ENCODE assay signal across 1 cellular context in the genomic region with DNA sequence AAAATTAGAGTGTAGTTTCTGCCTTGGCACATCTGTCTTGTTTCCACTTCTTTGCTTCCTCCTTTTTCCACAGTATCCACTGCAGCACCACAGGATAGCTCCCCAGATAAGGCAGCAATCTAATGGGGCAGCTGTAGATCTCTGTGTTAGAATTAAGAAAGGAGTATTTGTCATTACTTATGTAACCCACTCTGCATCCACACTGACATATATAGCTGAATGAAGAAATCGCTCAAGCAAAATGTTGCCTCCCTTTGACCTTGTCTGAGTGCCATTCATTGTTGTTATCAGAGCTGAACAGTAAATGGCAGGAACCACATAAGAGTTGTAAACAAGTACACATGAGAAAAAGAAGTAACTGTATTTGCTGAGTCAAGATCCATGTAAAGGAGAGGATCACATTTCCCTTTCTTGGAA.
A peak's percentile ranks its signal among the peaks of the same experiment; 100 is the strongest.
TF ChIP-seq lines count a peak whose summit lies in the region.

No MANE protein-coding gene starts in this region.

TF ChIP-seq in K562, 482 proteins besides CTCF, POLR2A, EP300 and RAD21 (continued from another document and continues in another):
- TF ChIP-seq, protein P1, sequence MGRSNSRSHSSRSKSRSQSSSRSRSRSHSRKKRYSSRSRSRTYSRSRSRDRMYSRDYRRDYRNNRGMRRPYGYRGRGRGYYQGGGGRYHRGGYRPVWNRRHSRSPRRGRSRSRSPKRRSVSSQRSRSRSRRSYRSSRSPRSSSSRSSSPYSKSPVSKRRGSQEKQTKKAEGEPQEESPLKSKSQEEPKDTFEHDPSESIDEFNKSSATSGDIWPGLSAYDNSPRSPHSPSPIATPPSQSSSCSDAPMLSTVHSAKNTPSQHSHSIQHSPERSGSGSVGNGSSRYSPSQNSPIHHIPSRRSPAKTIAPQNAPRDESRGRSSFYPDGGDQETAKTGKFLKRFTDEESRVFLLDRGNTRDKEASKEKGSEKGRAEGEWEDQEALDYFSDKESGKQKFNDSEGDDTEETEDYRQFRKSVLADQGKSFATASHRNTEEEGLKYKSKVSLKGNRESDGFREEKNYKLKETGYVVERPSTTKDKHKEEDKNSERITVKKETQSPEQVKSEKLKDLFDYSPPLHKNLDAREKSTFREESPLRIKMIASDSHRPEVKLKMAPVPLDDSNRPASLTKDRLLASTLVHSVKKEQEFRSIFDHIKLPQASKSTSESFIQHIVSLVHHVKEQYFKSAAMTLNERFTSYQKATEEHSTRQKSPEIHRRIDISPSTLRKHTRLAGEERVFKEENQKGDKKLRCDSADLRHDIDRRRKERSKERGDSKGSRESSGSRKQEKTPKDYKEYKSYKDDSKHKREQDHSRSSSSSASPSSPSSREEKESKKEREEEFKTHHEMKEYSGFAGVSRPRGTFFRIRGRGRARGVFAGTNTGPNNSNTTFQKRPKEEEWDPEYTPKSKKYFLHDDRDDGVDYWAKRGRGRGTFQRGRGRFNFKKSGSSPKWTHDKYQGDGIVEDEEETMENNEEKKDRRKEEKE (IDR thresholded peaks at IDR 0.05; ENCODE audit: borderline replicate concordance in 1 of 2, control insufficient read depth in 1 of 2, low read depth in 2 of 2, low read length in 1 of 2), result no peak
- no peak for TF ChIP-seq STAT5B (CRISPR knock-in tag; IDR thresholded peaks at IDR 0.05)
- no peak for TF ChIP-seq NFXL1 (CRISPR knock-in tag; IDR thresholded peaks at IDR 0.05)
- TF ChIP-seq BRCA1 (IDR thresholded peaks at IDR 0.05), result no peak
- no peak for TF ChIP-seq BRCA1 (CRISPR knock-in tag; IDR thresholded peaks at IDR 0.05)
- no peak for TF ChIP-seq POLR2B (IDR thresholded peaks at IDR 0.05; ENCODE audit: low read depth, partially characterized antibody)
- peak; percentile 80 to 87 for TF ChIP-seq MNT (conservative IDR thresholded peaks at IDR 0.05)
- peak; percentile 95 for TF ChIP-seq ARID1B (IDR thresholded peaks at IDR 0.05)
- no peak for TF ChIP-seq FUS (optimal IDR thresholded peaks at IDR 0.05; ENCODE audit: low read depth, low read length)
- TF ChIP-seq ETS1 (conservative IDR thresholded peaks at IDR 0.05; ENCODE audit: control insufficient read depth, low read depth, low read length), result no peak
- TF ChIP-seq SRSF9 (IDR thresholded peaks at IDR 0.05; ENCODE audit: borderline replicate concordance, low read depth, low read length), result no peak
- TF ChIP-seq NFATC3 (IDR thresholded peaks at IDR 0.05), result no peak
- TF ChIP-seq ZNF785 (CRISPR knock-in tag; IDR thresholded peaks at IDR 0.05), result no peak
- no peak for TF ChIP-seq HDAC8 (tag; IDR thresholded peaks at IDR 0.05)
- TF ChIP-seq NR3C1 (CRISPR knock-in tag; IDR thresholded peaks at IDR 0.05), result no peak
- TF ChIP-seq TFAM (CRISPR knock-in tag; conservative IDR thresholded peaks at IDR 0.05), result no peak
- no peak for TF ChIP-seq ZNF431 (CRISPR knock-in tag; IDR thresholded peaks at IDR 0.05)
- TF ChIP-seq ZNF316 (IDR thresholded peaks at IDR 0.05), result peak; percentile 96
- no peak for TF ChIP-seq ZNF699 (CRISPR knock-in tag; IDR thresholded peaks at IDR 0.05; ENCODE audit: insufficient replicate concordance)
- no peak for TF ChIP-seq HNRNPL (IDR thresholded peaks at IDR 0.05; ENCODE audit: low read depth, low read length)
- no peak for TF ChIP-seq ZNF584 (CRISPR knock-in tag; IDR thresholded peaks at IDR 0.05; ENCODE audit: low read depth)
- no peak for TF ChIP-seq KLF6 (CRISPR knock-in tag; IDR thresholded peaks at IDR 0.05; ENCODE audit: borderline replicate concordance)
- no peak for TF ChIP-seq ZNF184 (CRISPR knock-in tag; IDR thresholded peaks at IDR 0.05)
- no peak for TF ChIP-seq ESRRB (CRISPR knock-in tag; IDR thresholded peaks at IDR 0.05; ENCODE audit: borderline replicate concordance)
- peak; percentile 78 for TF ChIP-seq CHAMP1 (IDR thresholded peaks at IDR 0.05)
- TF ChIP-seq, protein P2, sequence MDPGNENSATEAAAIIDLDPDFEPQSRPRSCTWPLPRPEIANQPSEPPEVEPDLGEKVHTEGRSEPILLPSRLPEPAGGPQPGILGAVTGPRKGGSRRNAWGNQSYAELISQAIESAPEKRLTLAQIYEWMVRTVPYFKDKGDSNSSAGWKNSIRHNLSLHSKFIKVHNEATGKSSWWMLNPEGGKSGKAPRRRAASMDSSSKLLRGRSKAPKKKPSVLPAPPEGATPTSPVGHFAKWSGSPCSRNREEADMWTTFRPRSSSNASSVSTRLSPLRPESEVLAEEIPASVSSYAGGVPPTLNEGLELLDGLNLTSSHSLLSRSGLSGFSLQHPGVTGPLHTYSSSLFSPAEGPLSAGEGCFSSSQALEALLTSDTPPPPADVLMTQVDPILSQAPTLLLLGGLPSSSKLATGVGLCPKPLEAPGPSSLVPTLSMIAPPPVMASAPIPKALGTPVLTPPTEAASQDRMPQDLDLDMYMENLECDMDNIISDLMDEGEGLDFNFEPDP (CRISPR knock-in tag; IDR thresholded peaks at IDR 0.05), result no peak
- no peak for TF ChIP-seq BCOR (IDR thresholded peaks at IDR 0.05)
- TF ChIP-seq SMAD3 (CRISPR knock-in tag; conservative IDR thresholded peaks at IDR 0.05), result no peak
- peak; percentile 53; the same call in 1 of the 2 replicates for TF ChIP-seq BHLHE40 (IDR thresholded peaks at IDR 0.05; ENCODE audit: low read length)
- no peak for TF ChIP-seq SETDB1 (IDR thresholded peaks at IDR 0.05; ENCODE audit: low read length)
- TF ChIP-seq ZNF354B (CRISPR knock-in tag; IDR thresholded peaks at IDR 0.05), result no peak
- no peak for TF ChIP-seq HEY1 (CRISPR knock-in tag; IDR thresholded peaks at IDR 0.05; ENCODE audit: borderline replicate concordance)
- TF ChIP-seq REST (CRISPR knock-in tag; IDR thresholded peaks at IDR 0.05; ENCODE audit: low read depth), result no peak
- no peak for TF ChIP-seq ZNF444 (CRISPR knock-in tag; IDR thresholded peaks at IDR 0.05)
- TF ChIP-seq CBX1 (IDR thresholded peaks at IDR 0.05; ENCODE audit: low read depth), result no peak
- no peak for TF ChIP-seq ZC3H11A (IDR thresholded peaks at IDR 0.05; ENCODE audit: low read depth, low read length)
- no peak for TF ChIP-seq HMG20A (CRISPR knock-in tag; conservative IDR thresholded peaks at IDR 0.05)
- no peak for TF ChIP-seq ETV1 (tag; conservative IDR thresholded peaks at IDR 0.05; ENCODE audit: low read depth)
- TF ChIP-seq MCM3 (IDR thresholded peaks at IDR 0.05), result no peak
- TF ChIP-seq, protein P3, sequence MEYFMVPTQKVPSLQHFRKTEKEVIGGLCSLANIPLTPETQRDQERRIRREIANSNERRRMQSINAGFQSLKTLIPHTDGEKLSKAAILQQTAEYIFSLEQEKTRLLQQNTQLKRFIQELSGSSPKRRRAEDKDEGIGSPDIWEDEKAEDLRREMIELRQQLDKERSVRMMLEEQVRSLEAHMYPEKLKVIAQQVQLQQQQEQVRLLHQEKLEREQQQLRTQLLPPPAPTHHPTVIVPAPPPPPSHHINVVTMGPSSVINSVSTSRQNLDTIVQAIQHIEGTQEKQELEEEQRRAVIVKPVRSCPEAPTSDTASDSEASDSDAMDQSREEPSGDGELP (CRISPR knock-in tag; IDR thresholded peaks at IDR 0.05; ENCODE audit: borderline replicate concordance), result no peak
- TF ChIP-seq ZNF140 (CRISPR knock-in tag; IDR thresholded peaks at IDR 0.05), result no peak
- TF ChIP-seq, protein P4, sequence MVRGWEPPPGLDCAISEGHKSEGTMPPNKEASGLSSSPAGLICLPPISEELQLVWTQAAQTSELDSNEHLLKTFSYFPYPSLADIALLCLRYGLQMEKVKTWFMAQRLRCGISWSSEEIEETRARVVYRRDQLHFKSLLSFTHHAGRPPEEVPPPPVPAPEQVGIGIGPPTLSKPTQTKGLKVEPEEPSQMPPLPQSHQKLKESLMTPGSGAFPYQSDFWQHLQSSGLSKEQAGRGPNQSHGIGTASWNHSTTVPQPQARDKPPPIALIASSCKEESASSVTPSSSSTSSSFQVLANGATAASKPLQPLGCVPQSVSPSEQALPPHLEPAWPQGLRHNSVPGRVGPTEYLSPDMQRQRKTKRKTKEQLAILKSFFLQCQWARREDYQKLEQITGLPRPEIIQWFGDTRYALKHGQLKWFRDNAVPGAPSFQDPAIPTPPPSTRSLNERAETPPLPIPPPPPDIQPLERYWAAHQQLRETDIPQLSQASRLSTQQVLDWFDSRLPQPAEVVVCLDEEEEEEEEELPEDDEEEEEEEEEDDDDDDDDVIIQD (CRISPR knock-in tag; IDR thresholded peaks at IDR 0.05), result no peak
- no peak for TF ChIP-seq ZNF41 (CRISPR knock-in tag; conservative IDR thresholded peaks at IDR 0.05)
- no peak for TF ChIP-seq RBM34 (IDR thresholded peaks at IDR 0.05; ENCODE audit: borderline replicate concordance, insufficient read depth, low read length)
- TF ChIP-seq CBFB (CRISPR knock-in tag; IDR thresholded peaks at IDR 0.05), result no peak
- no peak for TF ChIP-seq THRAP3 (IDR thresholded peaks at IDR 0.05; ENCODE audit: borderline replicate concordance)
- TF ChIP-seq MITF (IDR thresholded peaks at IDR 0.05), result no peak
- TF ChIP-seq CSDE1 (IDR thresholded peaks at IDR 0.05), result no peak
- TF ChIP-seq SIX5 (IDR thresholded peaks at IDR 0.05; ENCODE audit: borderline replicate concordance in 1 of 2, insufficient read depth in 1 of 2, low read depth in 1 of 2, low read length in 2 of 2), result no peak
- no peak for TF ChIP-seq TAF15 (IDR thresholded peaks at IDR 0.05; ENCODE audit: low read depth, low read length)
- TF ChIP-seq CTBP1 (IDR thresholded peaks at IDR 0.05; ENCODE audit: borderline replicate concordance), result peak; percentile 62; the same call in 1 of the 2 replicates
- TF ChIP-seq TAF1 (IDR thresholded peaks at IDR 0.05; ENCODE audit: control insufficient read depth, extremely low read depth, insufficient read depth, low read length, severe bottlenecking), result no peak
